ENCODE assay signal across 1 cellular context in the genomic region with DNA sequence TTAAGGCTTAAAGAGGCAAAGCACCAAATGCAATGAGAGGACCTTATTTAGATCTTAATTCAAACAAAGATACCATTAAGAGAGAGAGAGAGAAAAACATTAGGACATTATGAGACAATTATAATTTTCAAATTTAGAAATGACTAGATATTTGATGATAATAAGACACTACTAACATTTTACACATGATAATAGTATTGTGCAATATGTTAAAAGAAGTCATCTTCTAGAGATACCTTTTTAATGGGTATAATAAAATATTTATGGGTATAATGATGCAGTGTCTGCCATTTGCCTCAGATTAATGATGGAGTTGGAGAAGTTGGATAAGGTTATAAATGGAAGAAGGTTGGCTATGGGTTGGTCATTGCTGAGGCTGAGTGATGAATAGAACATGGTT.
TF ChIP-seq lines count a peak whose summit lies in the region.

No MANE protein-coding gene starts in this region.

TF ChIP-seq in H1, 55 proteins besides CTCF, POLR2A, EP300 and RAD21:
- TF ChIP-seq CEBPB (IDR thresholded peaks at IDR 0.05; ENCODE audit: low read depth, low read length) (peak; percentile 6; the same call in 1 of the 2 replicates), CHD2 (IDR thresholded peaks at IDR 0.05; ENCODE audit: low read length) (no peak)
